In genomic region chr4:41719417-41719816, GRCh38 we compare ENCODE assay signal across 21 cellular contexts. TPM values are rescaled to one million over a fixed set of nuclear protein-coding genes. Genes with fewer than 3 reads are reported as not detected.
DNase-seq lines count a peak whose midpoint lies in the region; ATAC-seq, FAIRE-seq and TF ChIP-seq lines count a peak whose summit lies in the region.
"Had no signal": no experiment of that assay in that cellular context is flagged by ENCODE, and none has a peak within 500 bp of the region (broad histone marks: within the 10 kb centered on the region; RNA-seq: fewer than 3 reads in every experiment).

No MANE protein-coding gene starts in this region.

- H3K4me3 Mint-ChIP-seq in activated CD4-positive, alpha-beta T cell treated with anti-CD3 and anti-CD28 coated beads for 36 hours: no peak overlapping the region
- H3K4me3 Mint-ChIP-seq: CD4-positive, alpha-beta memory T cell had no signal

- H3K9me2 ChIP-seq in hepatocyte (replicated peaks; ENCODE audit: insufficient read depth): no peaks in the 10 kb centered on the region

- TF ChIP-seq CTCF in bronchial epithelial cell (IDR thresholded peaks at IDR 0.05; ENCODE audit: insufficient read depth, low read length, severe bottlenecking) (no peak), keratinocyte (optimal IDR thresholded peaks at IDR 0.05 in 1 of 3, IDR thresholded peaks at IDR 0.05 in 1 of 3, conservative IDR thresholded peaks at IDR 0.05 in 1 of 3; ENCODE audit: extremely low read depth in 1 of 3, insufficient read depth in 2 of 3, low read length in 3 of 3) (no peak), hepatocyte (IDR thresholded peaks at IDR 0.05; ENCODE audit: poor library complexity) (no peak)

- no peak overlapping the region for H3K9ac ChIP-seq in keratinocyte (ENCODE audit: control insufficient read depth, extremely low read depth, insufficient read depth, low read length)

- H3K27me3 ChIP-seq in bronchial epithelial cell (ENCODE audit: control insufficient read depth, insufficient read depth, low read length): no peaks in the 10 kb centered on the region
- H3K27me3 ChIP-seq in keratinocyte (ENCODE audit: control insufficient read depth, extremely low read depth, insufficient read depth, low read length): no peaks in the 10 kb centered on the region
- H3K27me3 ChIP-seq in hepatocyte: peaks cover 44% of the 10 kb centered on the region
- H3K27me3 ChIP-seq: BE2C, MG63, Peyer's patch had no signal

- FAIRE-seq in bronchial epithelial cell (lab: Jason Lieb, UNC) (no peak), keratinocyte (lab: Jason Lieb, UNC) (peak; percentile 17)
- FAIRE-seq: HTR-8/SVneo, K562 had no signal

- no peaks in the 10 kb centered on the region for H3K79me2 ChIP-seq in keratinocyte (ENCODE audit: control insufficient read depth, insufficient read depth, low read length)
- no peaks in the 10 kb centered on the region for H3K79me2 ChIP-seq in hepatocyte

- no peaks in the 10 kb centered on the region for H3K36me3 ChIP-seq in bronchial epithelial cell (ENCODE audit: control insufficient read depth, insufficient read depth, low read length)
- H3K36me3 ChIP-seq in keratinocyte (ENCODE audit: control insufficient read depth in 2 of 2, extremely low read depth in 1 of 2, insufficient read depth in 2 of 2, low read length in 2 of 2): no peaks in the 10 kb centered on the region
- no peaks in the 10 kb centered on the region for H3K36me3 ChIP-seq in hepatocyte (replicated peaks; ENCODE audit: insufficient read depth, low read depth)
- H3K36me3 ChIP-seq: BE2C, MG63, Peyer's patch had no signal

- no peaks in the 10 kb centered on the region for H3K9me1 ChIP-seq in keratinocyte (ENCODE audit: control insufficient read depth, extremely low read depth, insufficient read depth, low read length)

- H3K27ac ChIP-seq in keratinocyte (ENCODE audit: control insufficient read depth, insufficient read depth, low read length) (no peak overlapping the region), hepatocyte (no peak overlapping the region)
- H3K27ac ChIP-seq: Peyer's patch had no signal

- H3K27ac Mint-ChIP-seq in activated CD4-positive, alpha-beta T cell treated with anti-CD3 and anti-CD28 coated beads for 36 hours: no peak overlapping the region
- H3K27ac Mint-ChIP-seq: CD4-positive, alpha-beta memory T cell had no signal

- intact Hi-C loops in activated CD4-positive, alpha-beta T cell treated with anti-CD3 and anti-CD28 coated beads for 36 hours (cut with DNase I, micrococcal nuclease): no loop called here

- H4K20me1 ChIP-seq in keratinocyte (ENCODE audit: control insufficient read depth, extremely low read depth, insufficient read depth, low read length) (no peaks in the 10 kb centered on the region), hepatocyte (ENCODE audit: insufficient read depth, poor library complexity, severe bottlenecking) (no peaks in the 10 kb centered on the region)

- no peaks in the 10 kb centered on the region for H3K36me3 Mint-ChIP-seq in activated CD4-positive, alpha-beta T cell treated with anti-CD3 and anti-CD28 coated beads for 36 hours (ENCODE audit: low read depth)
- H3K36me3 Mint-ChIP-seq: CD4-positive, alpha-beta memory T cell had no signal

- peaks cover 7% of the 10 kb centered on the region for H3K27me3 Mint-ChIP-seq in activated CD4-positive, alpha-beta T cell treated with anti-CD3 and anti-CD28 coated beads for 36 hours

- POLR2A ChIA-PET in activated CD4-positive, alpha-beta T cell treated with anti-CD3 and anti-CD28 coated beads for 36 hours (lab: Charles Lee): no interaction called here

- ATAC-seq in activated CD4-positive, alpha-beta T cell treated with anti-CD3 and anti-CD28 coated beads for 36 hours: no peak
- ATAC-seq: K562, SK-N-SH treated with all-trans-retinoic acid at 6 μM for 48 hours had no signal

- dilution Hi-C loops in keratinocyte (cut with MboI; ENCODE audit: extremely low pct_ligation_motif_present, low sequenced_read_pairs): no loop called here

- peaks cover 5% of the 10 kb centered on the region for H3K9me3 Mint-ChIP-seq in activated CD4-positive, alpha-beta T cell treated with anti-CD3 and anti-CD28 coated beads for 36 hours (ENCODE audit: low read depth)

- DNase-seq in EH (ENCODE audit: low read depth): peak; percentile 66
- peak; percentile 31 for DNase-seq in HS-5 (ENCODE audit: low read depth)
- peak; percentile 70 for DNase-seq in bronchial epithelial cell (ENCODE audit: low read depth)
- no peak for DNase-seq in keratinocyte (ENCODE audit: low read depth, low spot score)
- no peak for DNase-seq in activated CD4-positive, alpha-beta T cell treated with anti-CD3 and anti-CD28 coated beads for 36 hours
- no peak for DNase-seq in hepatocyte (ENCODE audit: low spot score)
- DNase-seq in NCI-H526 (lab: John Stamatoyannopoulos, UW): no peak
- DNase-seq in activated naive CD4-positive, alpha-beta T cell treated with Interleukin-2 at 50 U/mL for 16 hours: no peak
- DNase-seq: BE2C; CD4-positive, alpha-beta memory T cell; DMS79 treated with DMSO at 0.1 percent for 48 hours; H7; MG63; NCI-H1092 treated with DMSO at 0.1 percent for 48 hours; NCI-H1694 treated with DMSO at 0.1 percent for 48 hours; Peyer's patch; SHP77 had no signal

- WGBS in hepatocyte (ENCODE audit: low lambda C conversion rate, missing lambda C conversion rate): 85% methylated on average over 2 of the region's 2 CpGs

- peaks cover 18% of the 10 kb centered on the region for H3K4me1 ChIP-seq in keratinocyte (ENCODE audit: control insufficient read depth, extremely low read depth, insufficient read depth, low read length)
- no peaks in the 10 kb centered on the region for H3K4me1 ChIP-seq in hepatocyte (ENCODE audit: insufficient read depth)
- H3K4me1 ChIP-seq: Peyer's patch had no signal

- H3K4me3 ChIP-seq in bronchial epithelial cell (ENCODE audit: low read depth, low read length): no peak overlapping the region
- H3K4me3 ChIP-seq in keratinocyte (ENCODE audit: control insufficient read depth in 2 of 3, extremely low read depth in 1 of 3, insufficient read depth in 2 of 3, low read depth in 1 of 3, low read length in 3 of 3): no peak overlapping the region
- no peak overlapping the region for H3K4me3 ChIP-seq in hepatocyte
- H3K4me3 ChIP-seq: K562, MG63, Peyer's patch had no signal

- H3K4me2 ChIP-seq in keratinocyte (ENCODE audit: control insufficient read depth, extremely low read depth, insufficient read depth, low read depth, low read length) (peak overlapping the region; percentile 24), hepatocyte (no peak overlapping the region)

- H3K4me1 Mint-ChIP-seq in activated CD4-positive, alpha-beta T cell treated with anti-CD3 and anti-CD28 coated beads for 36 hours: no peaks in the 10 kb centered on the region
- H3K4me1 Mint-ChIP-seq: CD4-positive, alpha-beta memory T cell had no signal

- H3K9me3 ChIP-seq in keratinocyte (ENCODE audit: control insufficient read depth, low read depth, low read length) (no peaks in the 10 kb centered on the region), hepatocyte (ENCODE audit: low read depth) (no peaks in the 10 kb centered on the region)
- H3K9me3 ChIP-seq: BE2C, MG63, Peyer's patch had no signal

- CTCF ChIA-PET in activated CD4-positive, alpha-beta T cell treated with anti-CD3 and anti-CD28 coated beads for 36 hours (lab: Charles Lee): interaction anchor here (0.8 kb wide), 1 partner anchor 168 kb away, joined by 3 read pairs; no protein-coding TSS in a partner anchor

- H2AFZ ChIP-seq in keratinocyte (ENCODE audit: control insufficient read depth, low read length) (no peak overlapping the region), hepatocyte (no peak overlapping the region)

RNA-seq across cellular contexts. Expression of gene PHOX2B, which starts 29.1 kb away (rescaled TPM):
- total RNA-seq in bronchial epithelial cell: not detected in 2 replicates
- not detected in 3 replicates for polyA plus RNA-seq in keratinocyte
- polyA plus RNA-seq in keratinocyte (2011; ENCODE audit: low read depth): not detected
- polyA plus RNA-seq in keratinocyte (2011; cell fraction: cytosol; rRNA removed): not detected in 2 replicates
- not detected in 2 replicates for polyA plus RNA-seq in keratinocyte (2011; cell fraction: nucleus; rRNA removed)
- polyA plus RNA-seq in keratinocyte (2012; ENCODE audit: low replicate concordance): not detected in 2 replicates
- not detected in 3 replicates for polyA minus RNA-seq in keratinocyte
- polyA minus RNA-seq in keratinocyte (2011; cell fraction: cytosol; rRNA and poly(A)+ RNA removed): not detected
- polyA minus RNA-seq in keratinocyte (2011; cell fraction: nucleus; rRNA and poly(A)+ RNA removed): not detected in 2 replicates
- not detected for total RNA-seq in activated CD4-positive, alpha-beta T cell treated with anti-CD3 and anti-CD28 coated beads for 36 hours
- total RNA-seq in hepatocyte: not detected in 2 replicates
- not detected in 2 replicates for polyA plus RNA-seq in hepatocyte
- total RNA-seq: CD4-positive, alpha-beta memory T cell; H7; K562; NCI-H460 had no signal
- polyA plus RNA-seq: CD4-positive, alpha-beta memory T cell; K562 had no signal

Comparison
In these comparisons a context has a peak if more than half of its experiments do, and no peak if none do; other contexts are left out.
1. DNase-seq: peak in EH (single experiment), HS-5 (single experiment) and bronchial epithelial cell (single experiment); none in keratinocyte (single experiment), activated CD4-positive, alpha-beta T cell treated with anti-CD3 and anti-CD28 coated beads for 36 hours (single experiment), hepatocyte (single experiment), NCI-H526 (0 of 2) and activated naive CD4-positive, alpha-beta T cell treated with Interleukin-2 at 50 U/mL for 16 hours (single experiment).